10 cellular contexts compared by ENCODE assay signal in genomic region chr18:72830109-72830508, GRCh38. TPM values are rescaled to one million over a fixed set of nuclear protein-coding genes. Genes with fewer than 3 reads are reported as not detected.
DNase-seq lines count a peak whose midpoint lies in the region; ATAC-seq and TF ChIP-seq lines count a peak whose summit lies in the region.
"Had no signal": no experiment of that assay in that cellular context is flagged by ENCODE, and none has a peak within 500 bp of the region (broad histone marks: within the 10 kb centered on the region; RNA-seq: fewer than 3 reads in every experiment).

No MANE protein-coding gene starts in this region.

- no peaks in the 10 kb centered on the region for H3K4me1 ChIP-seq in right atrium auricular region

- H3K36me3 ChIP-seq in right atrium auricular region, result no peaks in the 10 kb centered on the region

- intact Hi-C loops in Right ventricle myocardium inferior (cut with DNase I) (no loop called here), left cardiac atrium (cut with DNase I) (no loop called here)

- no peak for TF ChIP-seq CTCF in right atrium auricular region (IDR thresholded peaks at IDR 0.05)

- no peak overlapping the region for H3K4me3 ChIP-seq in right atrium auricular region

- peak; percentile 31 for DNase-seq in Right ventricle myocardium inferior (ENCODE audit: missing footprints)
- no peak for DNase-seq in right atrium auricular region (ENCODE audit: low spot score)
- peak; percentile 93 for DNase-seq in RPMI8226
- peak; percentile 52 for DNase-seq in left cardiac atrium
- DNase-seq in superior temporal gyrus (ENCODE audit: extremely low spot score), result peak; percentile 64
- no peak for DNase-seq in putamen (ENCODE audit: low spot score)
- DNase-seq in T-helper 9 cell, result no peak
- no peak for DNase-seq in SKM-1 (lab: John Stamatoyannopoulos, UW; ENCODE audit: unreplicated experiment)
- DNase-seq: immature natural killer cell had no signal

- ATAC-seq in Right ventricle myocardium inferior, result peak; percentile 13
- peak; percentile 77 to 88 for ATAC-seq in left cardiac atrium

- H3K9me3 ChIP-seq in right atrium auricular region, result no peaks in the 10 kb centered on the region

- H3K27me3 ChIP-seq in right atrium auricular region, result no peaks in the 10 kb centered on the region

- H3K27ac ChIP-seq in right atrium auricular region, result no peak overlapping the region

RNA-seq across cellular contexts. Expression of gene NETO1, which starts 37.7 kb away (rescaled TPM):
- total RNA-seq in Right ventricle myocardium inferior (not detected), right atrium auricular region (1 to 10 TPM in 1 of 2 donors, not detected in 1; 1.5 TPM), left cardiac atrium (1 to 10 TPM in 1 of 2 donors, not detected in 1; 1.6 TPM)
- total RNA-seq: dermis microvascular lymphatic vessel endothelial cell had no signal

Comparison
In these comparisons a context has a peak if more than half of its experiments do, and no peak if none do; other contexts are left out.
1. DNase-seq: peak in Right ventricle myocardium inferior (single experiment), RPMI8226 (single experiment), left cardiac atrium (single experiment) and superior temporal gyrus (single experiment); none in right atrium auricular region (single experiment), putamen (single experiment), T-helper 9 cell (single experiment) and SKM-1 (single experiment).